In the genomic region with DNA sequence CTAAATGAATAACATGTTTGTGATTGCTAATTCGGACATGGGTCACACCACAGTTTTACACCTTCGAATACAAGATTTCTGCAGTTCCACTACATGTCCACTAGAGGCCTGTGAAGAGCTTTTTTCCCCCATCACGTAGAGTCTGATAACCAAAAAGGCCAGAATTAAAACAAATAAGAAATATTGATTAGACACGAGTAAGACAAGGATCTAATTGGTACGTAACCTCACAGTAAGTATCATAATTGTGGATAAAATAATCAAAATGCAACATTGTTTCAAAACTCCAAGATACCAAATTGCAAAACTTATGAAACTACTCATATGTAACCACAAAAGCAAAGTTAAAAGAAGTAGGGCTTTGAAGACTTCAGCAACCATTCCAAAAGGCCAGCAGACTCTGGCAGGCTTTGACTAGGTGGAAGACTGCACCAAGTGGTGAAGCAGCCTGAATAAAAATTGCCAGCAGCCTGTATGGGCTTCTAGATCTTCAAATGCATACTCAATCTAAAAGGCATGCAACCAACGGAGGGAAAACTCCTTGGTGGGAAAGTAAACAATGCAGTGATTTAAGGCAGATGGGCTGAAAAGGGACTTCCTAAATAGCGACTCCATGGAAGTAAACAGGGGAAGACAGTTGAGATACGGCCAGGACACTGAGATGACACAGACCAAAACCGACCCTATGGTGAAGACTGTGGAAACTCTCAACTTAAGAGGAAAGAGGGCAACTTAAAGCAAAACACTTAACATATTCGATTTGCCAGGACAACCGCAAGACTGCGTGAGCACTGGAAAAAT, we compare ENCODE assay signal across 8 cellular contexts. TPM values are rescaled to one million over a fixed set of nuclear protein-coding genes. Genes with fewer than 3 reads are reported as not detected.
A peak's percentile ranks its signal among the peaks of the same experiment; 100 is the strongest.
DNase-seq lines count a peak whose midpoint lies in the region; ATAC-seq and TF ChIP-seq lines count a peak whose summit lies in the region.

No MANE protein-coding gene starts in this region.

- ATAC-seq in GM18861 (IDR thresholded peaks at IDR 0.05; ENCODE audit: unreplicated experiment), result peak; percentile 46

- no peak overlapping the region for H3K4me3 ChIP-seq in HL-60 (replicated peaks; ENCODE audit: insufficient read depth, low read length)
- no peak overlapping the region for H3K4me3 ChIP-seq in Peyer's patch
- H3K4me3 ChIP-seq in ectodermal cell (ENCODE audit: insufficient read depth, low read depth, low read length), result no peak overlapping the region
- H3K4me3 ChIP-seq in mesendoderm (ENCODE audit: low read length), result no peak overlapping the region

- peaks cover 9% of the 10 kb centered on the region for H3K9me3 Mint-ChIP-seq in activated T-helper 1 cell treated with anti-CD3 and anti-CD28 coated beads, Interleukin-12 subunit alpha, Interleukin-12 subunit beta, Interleukin-2, Interleukin-4 antibody, amounts not matched to agents 30 ng/mL and 10 ng/mL and 1 ng/mL, durations not matched to agents 14 hours and 24 hours and 36 hours

- TF ChIP-seq CTCF in HL-60 (IDR thresholded peaks at IDR 0.05; ENCODE audit: insufficient read depth, low read length) (peak; percentile 88), Peyer's patch (IDR thresholded peaks at IDR 0.05) (peak; percentile 43 to 96 (median 94))

- H3K27ac ChIP-seq in HL-60 (replicated peaks) (no peak overlapping the region), Peyer's patch (peak overlapping the region in 2 of 4 donors; percentile 5 to 29), ectodermal cell (ENCODE audit: insufficient read depth, low read depth, low read length, poor library complexity, severe bottlenecking) (peak overlapping the region; percentile 12), mesendoderm (ENCODE audit: low read depth, low read length) (no peak overlapping the region)

- H3K79me1 ChIP-seq in mesendoderm (ENCODE audit: low read length), result no peaks in the 10 kb centered on the region

- no peak overlapping the region for H2AK5ac ChIP-seq in mesendoderm (ENCODE audit: low read length)

- no peak overlapping the region for H3K27ac Mint-ChIP-seq in activated T-helper 1 cell treated with anti-CD3 and anti-CD28 coated beads, Interleukin-12 subunit alpha, Interleukin-12 subunit beta, Interleukin-2, Interleukin-4 antibody, amounts not matched to agents 30 ng/mL and 10 ng/mL and 1 ng/mL, durations not matched to agents 14 hours and 24 hours and 36 hours

- peaks cover 11% of the 10 kb centered on the region for H3K4me1 Mint-ChIP-seq in activated T-helper 1 cell treated with anti-CD3 and anti-CD28 coated beads, Interleukin-12 subunit alpha, Interleukin-12 subunit beta, Interleukin-2, Interleukin-4 antibody, amounts not matched to agents 30 ng/mL and 10 ng/mL and 1 ng/mL, durations not matched to agents 14 hours and 24 hours and 36 hours (ENCODE audit: low read depth)

- peak overlapping the region; percentile 22 for H3K9ac ChIP-seq in mesendoderm (ENCODE audit: low read length)

- no peak overlapping the region for H3K4me2 ChIP-seq in mesendoderm (ENCODE audit: low read length)

- H2BK5ac ChIP-seq in mesendoderm (ENCODE audit: low read length), result no peak overlapping the region

- no peaks in the 10 kb centered on the region for H3K27me3 ChIP-seq in HL-60 (ENCODE audit: insufficient read depth, poor library complexity, severe bottlenecking)
- no peaks in the 10 kb centered on the region for H3K27me3 ChIP-seq in Peyer's patch
- H3K27me3 ChIP-seq in ectodermal cell (ENCODE audit: control insufficient read depth, insufficient read depth, low read length, poor library complexity, severe bottlenecking), result no peaks in the 10 kb centered on the region
- H3K27me3 ChIP-seq in mesendoderm (ENCODE audit: insufficient read depth, low read length, poor library complexity), result no peaks in the 10 kb centered on the region

- H3K4me1 ChIP-seq in Peyer's patch (peaks cover 0 to 14% (median 0%) of the 10 kb centered on the region in 4 donors), ectodermal cell (ENCODE audit: control insufficient read depth, insufficient read depth, low read length) (peaks cover 11% of the 10 kb centered on the region), mesendoderm (ENCODE audit: control insufficient read depth, low read depth, low read length) (peaks cover 8% of the 10 kb centered on the region)

- intact Hi-C loops in activated T-helper 1 cell treated with anti-CD3 and anti-CD28 coated beads, Interleukin-12 subunit alpha, Interleukin-12 subunit beta, Interleukin-2, Interleukin-4 antibody, amounts not matched to agents 30 ng/mL and 10 ng/mL and 1 ng/mL, durations not matched to agents 14 hours and 24 hours and 36 hours (cut with micrococcal nuclease), result loop anchor here (1.0 to 5.0 kb wide), 4 partner anchors 313 to 1933 kb away; no protein-coding TSS in a partner anchor

- no peak overlapping the region for H4K8ac ChIP-seq in mesendoderm (ENCODE audit: low read depth, low read length)

- TF ChIP-seq POLR2A in Peyer's patch (IDR thresholded peaks at IDR 0.05), result no peak

- no peak overlapping the region for H3K4ac ChIP-seq in mesendoderm (ENCODE audit: low read depth, low read length)

- peak overlapping the region; percentile 65 for H3K56ac ChIP-seq in mesendoderm (ENCODE audit: low read length)

- H3K36me3 ChIP-seq in Peyer's patch, result no peaks in the 10 kb centered on the region
- H3K36me3 ChIP-seq in ectodermal cell (ENCODE audit: control insufficient read depth, insufficient read depth, low read length), result no peaks in the 10 kb centered on the region
- no peaks in the 10 kb centered on the region for H3K36me3 ChIP-seq in mesendoderm (ENCODE audit: control insufficient read depth, insufficient read depth, low read length)

- no peak overlapping the region for H2BK120ac ChIP-seq in mesendoderm (ENCODE audit: low read depth, low read length)

- 69 to 71% methylated on average over 9 of the region's 12 CpGs for WGBS in ectodermal cell, 2 experiments
- no CpG with 5 or more reads among the region's 12 CpGs for WGBS in mesendoderm (ENCODE audit: extremely low coverage, insufficient coverage, low lambda C conversion rate)

- DNase-seq in CD1c-positive myeloid dendritic cell (ENCODE audit: extremely low spot score) (peak; percentile 62), HL-60 (ENCODE audit: low read depth in 1 of 2, low spot score in 1 of 2) (peak; percentile 8 to 24), Peyer's patch (no peak), mesendoderm (peak; percentile 84)
- no peak for DNase-seq in activated T-helper 1 cell treated with anti-CD3 and anti-CD28 coated beads, Interleukin-12 subunit alpha, Interleukin-12 subunit beta, Interleukin-2, Interleukin-4 antibody, amounts not matched to agents 30 ng/mL and 10 ng/mL and 1 ng/mL, durations not matched to agents 14 hours and 24 hours and 36 hours (ENCODE audit: low spot score)
- no peak for DNase-seq in activated effector memory CD4-positive, alpha-beta T cell treated with anti-CD3 and anti-CD28 coated beads, Interleukin-2, amount 50 U/mL, for 16 hours

- H3K9me3 ChIP-seq in Peyer's patch (peaks cover 0 to 6% (median 0%) of the 10 kb centered on the region in 4 donors), ectodermal cell (ENCODE audit: control insufficient read depth, low read length) (no peaks in the 10 kb centered on the region)

- peaks cover 2% of the 10 kb centered on the region for H3K36me3 Mint-ChIP-seq in activated T-helper 1 cell treated with anti-CD3 and anti-CD28 coated beads, Interleukin-12 subunit alpha, Interleukin-12 subunit beta, Interleukin-2, Interleukin-4 antibody, amounts not matched to agents 30 ng/mL and 10 ng/mL and 1 ng/mL, durations not matched to agents 14 hours and 24 hours and 36 hours (ENCODE audit: low read depth)

- no peak overlapping the region for H3K4me3 Mint-ChIP-seq in activated T-helper 1 cell treated with anti-CD3 and anti-CD28 coated beads, Interleukin-12 subunit alpha, Interleukin-12 subunit beta, Interleukin-2, Interleukin-4 antibody, amounts not matched to agents 30 ng/mL and 10 ng/mL and 1 ng/mL, durations not matched to agents 14 hours and 24 hours and 36 hours

- H2BK15ac ChIP-seq in mesendoderm (replicated peaks; ENCODE audit: low read depth), result no peak overlapping the region

- no peaks in the 10 kb centered on the region for H3K79me2 ChIP-seq in mesendoderm (ENCODE audit: control insufficient read depth, insufficient read depth, low read length)

- peak overlapping the region; percentile 10 for H4K5ac ChIP-seq in mesendoderm (ENCODE audit: low read length)

- peak overlapping the region; percentile 70 for H3K18ac ChIP-seq in mesendoderm (ENCODE audit: low read length)

- no peaks in the 10 kb centered on the region for H3K27me3 Mint-ChIP-seq in activated T-helper 1 cell treated with anti-CD3 and anti-CD28 coated beads, Interleukin-12 subunit alpha, Interleukin-12 subunit beta, Interleukin-2, Interleukin-4 antibody, amounts not matched to agents 30 ng/mL and 10 ng/mL and 1 ng/mL, durations not matched to agents 14 hours and 24 hours and 36 hours (ENCODE audit: insufficient read depth)

- no peak overlapping the region for H3K23ac ChIP-seq in mesendoderm (ENCODE audit: low read length)

RNA-seq across cellular contexts. Expression of a gene that starts 56.7 kb away (rescaled TPM):
- 10 to 100 TPM in 3 of 4 donors, 1 to 10 TPM in 1; 9.5 to 33.9 (median 30.3) TPM for total RNA-seq in Peyer's patch
- polyA plus RNA-seq in ectodermal cell (2013, experiment 1 of 4), result 1.3 TPM
- 2.0 TPM for polyA plus RNA-seq in ectodermal cell (2013, experiment 2 of 4)
- 1.4 TPM for polyA plus RNA-seq in ectodermal cell (2013, experiment 3 of 4)
- 1.4 TPM for polyA plus RNA-seq in ectodermal cell (2013, experiment 4 of 4)
- polyA plus RNA-seq in mesendoderm (2013, experiment 1 of 2), result 1.7 TPM
- polyA plus RNA-seq in mesendoderm (2013, experiment 2 of 2), result 2.0 TPM
- 6.9 and 7.2 TPM in 2 replicates for total RNA-seq in activated T-helper 1 cell treated with anti-CD3 and anti-CD28 coated beads, Interleukin-12 subunit alpha, Interleukin-12 subunit beta, Interleukin-2, Interleukin-4 antibody, amounts not matched to agents 30 ng/mL and 10 ng/mL and 1 ng/mL, durations not matched to agents 14 hours and 24 hours and 36 hours

Comparison
In these comparisons a context has a peak if more than half of its experiments do, and no peak if none do; other contexts are left out.
1. DNase-seq: peak in CD1c-positive myeloid dendritic cell (single experiment), HL-60 (2 of 2) and mesendoderm (single experiment); none in Peyer's patch (0 of 3), activated T-helper 1 cell treated with anti-CD3 and anti-CD28 coated beads, Interleukin-12 subunit alpha, Interleukin-12 subunit beta, Interleukin-2, Interleukin-4 antibody, amounts not matched to agents 30 ng/mL and 10 ng/mL and 1 ng/mL, durations not matched to agents 14 hours and 24 hours and 36 hours (single experiment) and activated effector memory CD4-positive, alpha-beta T cell treated with anti-CD3 and anti-CD28 coated beads, Interleukin-2, amount 50 U/mL, for 16 hours (single experiment).